In genomic region chr4:83009529-83009928, GRCh38 we compare ENCODE assay signal across 1 cellular context.
TF ChIP-seq lines count a peak whose summit lies in the region.

No MANE protein-coding gene starts in this region.

TF ChIP-seq in K562, 482 proteins besides CTCF, POLR2A, EP300 and RAD21 (continued from another document):
- TF ChIP-seq ZNF121 (CRISPR knock-in tag; conservative IDR thresholded peaks at IDR 0.05) (no peak), DPF2 (IDR thresholded peaks at IDR 0.05) (0 out of 2 replicates have a peak, but pooled peaks have one; percentile 6), CEBPB (tag; IDR thresholded peaks at IDR 0.05) (peak; percentile 51), ATF3 (IDR thresholded peaks at IDR 0.05) (peak; percentile 69), ATF3 (CRISPR knock-in tag; conservative IDR thresholded peaks at IDR 0.05) (no peak)
